Comparison of ENCODE assay signal across 9 cellular contexts in genomic region chr12:116539905-116540482, GRCh38. TPM values are rescaled to one million over a fixed set of nuclear protein-coding genes. Genes with fewer than 3 reads are reported as not detected.
DNase-seq lines count a peak whose midpoint lies in the region; ATAC-seq, FAIRE-seq and TF ChIP-seq lines count a peak whose summit lies in the region.
"Had no signal": no experiment of that assay in that cellular context is flagged by ENCODE, and none has a peak within 500 bp of the region (broad histone marks: within the 10 kb centered on the region; RNA-seq: fewer than 3 reads in every experiment).

No MANE protein-coding gene starts in this region.

- H4K91ac ChIP-seq in H1 (replicated peaks; ENCODE audit: insufficient read length, low read length): no peak overlapping the region

- no peak for FAIRE-seq in H1 (lab: Jason Lieb, UNC)
- FAIRE-seq: TTC549 had no signal

- TF ChIP-seq POLR2A in H1 (IDR thresholded peaks at IDR 0.05; ENCODE audit: control extremely low read depth in 1 of 2, low read depth in 2 of 2, low read length in 2 of 2): no peak

- H3K27me3 Mint-ChIP-seq in nephron progenitor cell (ENCODE audit: low read depth, poor library complexity): peaks cover 2% of the 10 kb centered on the region
- H3K27me3 Mint-ChIP-seq in stimulated activated naive CD8-positive, alpha-beta T cell treated with anti-CD3 and anti-CD28 coated beads, Interleukin-15, amount 100 ng/mL, for 72 hours: no peaks in the 10 kb centered on the region

- WGBS in H1 (ENCODE audit: extremely low coverage in 1 of 2, insufficient coverage in 1 of 2, insufficient read length in 1 of 2, insufficient replicate concordance in 2 of 2, low coverage in 1 of 2, low lambda C conversion rate in 2 of 2, missing lambda C conversion rate in 1 of 2), 2 experiments: 34% methylated on average over 17 of the region's 17 CpGs; no CpG with 5 or more reads in 1 of the 2 experiments

- H2AK5ac ChIP-seq in H1 (ENCODE audit: low read depth, low read length): no peak overlapping the region; the same call in 1 of the 2 replicates

- H2BK12ac ChIP-seq in H1 (ENCODE audit: low read depth, low read length): peak overlapping the region; percentile 5

- H2BK5ac ChIP-seq in H1 (ENCODE audit: low read depth, low read length): 0 out of 2 replicates have a peak overlapping the region, but pooled peaks have one; percentile 6

- POLR2A ChIA-PET in H1 (lab: Charles Lee; ENCODE audit: partially characterized antibody): interaction anchor here (0.7 to 2.2 kb wide), 4 partner anchors 19 to 34 kb away, joined by 3 to 7 read pairs (median 4); partner anchors contain the start of gene MAP1LC3B2

- peak overlapping the region; percentile 62 for H3K4me3 Mint-ChIP-seq in nephron progenitor cell
- no peak overlapping the region for H3K4me3 Mint-ChIP-seq in stimulated activated naive CD8-positive, alpha-beta T cell treated with anti-CD3 and anti-CD28 coated beads, Interleukin-15, amount 100 ng/mL, for 72 hours

- H2BK120ac ChIP-seq in H1 (replicated peaks; ENCODE audit: low read depth, low read length): no peak overlapping the region

- H3K36me3 Mint-ChIP-seq in nephron progenitor cell (ENCODE audit: low read depth): no peaks in the 10 kb centered on the region

- no peaks in the 10 kb centered on the region for H3K79me2 ChIP-seq in H1 (ENCODE audit: control insufficient read depth in 1 of 2, insufficient read depth in 2 of 2, low read length in 2 of 2)

- peak overlapping the region; percentile 55; the same call in 1 of the 2 replicates for H3K18ac ChIP-seq in H1 (ENCODE audit: extremely low read depth, low read length)

- peak overlapping the region in 3 of 4 experiments; percentile 5 to 54 (median 46); a peak in 4 of 7 replicates for H3K9ac ChIP-seq in H1 (replicated peaks in 1 of 4; ENCODE audit: extremely low read depth in 1 of 4, low read depth in 3 of 4, low read length in 3 of 4)

- peak overlapping the region; percentile 45; the same call in 1 of the 2 replicates for H2AFZ ChIP-seq in H1 (ENCODE audit: low read length)

- DNase-seq in DMS 273 (lab: John Stamatoyannopoulos, UW; ENCODE audit: unreplicated experiment): peak; percentile 74
- DNase-seq in NCI-H345 (lab: John Stamatoyannopoulos, UW): peak; percentile 72
- DNase-seq in H1 (ENCODE audit: low read depth in 1 of 2, low spot score in 2 of 2): no peak
- no peak for DNase-seq in nephron progenitor cell
- DNase-seq in stimulated activated CD4-positive, alpha-beta T cell treated with anti-CD3 and anti-CD28 coated beads, Interleukin-2, amount 100 ng/mL, for 24 hours: no peak
- no peak for DNase-seq in stimulated activated naive CD8-positive, alpha-beta T cell treated with anti-CD3 and anti-CD28 coated beads, Interleukin-15, amount 100 ng/mL, for 72 hours

- peak overlapping the region; percentile 98 for H3K27ac Mint-ChIP-seq in nephron progenitor cell
- H3K27ac Mint-ChIP-seq in stimulated activated naive CD8-positive, alpha-beta T cell treated with anti-CD3 and anti-CD28 coated beads, Interleukin-15, amount 100 ng/mL, for 72 hours: no peak overlapping the region

- TF ChIP-seq RAD21 in H1 (IDR thresholded peaks at IDR 0.05 in 1 of 2, conservative IDR thresholded peaks at IDR 0.05 in 1 of 2; ENCODE audit: low read depth in 2 of 2, low read length in 2 of 2): 0 out of 4 replicates have a peak, but pooled peaks have one; percentile 2 to 9

- H3K23ac ChIP-seq in H1 (ENCODE audit: insufficient read length): no peak overlapping the region

- TF ChIP-seq CTCF in H1 (IDR thresholded peaks at IDR 0.05; ENCODE audit: control extremely low read depth in 1 of 3, insufficient read depth in 1 of 3, low read depth in 1 of 3, low read length in 3 of 3) (no peak), nephron progenitor cell (IDR thresholded peaks at IDR 0.05) (no peak)

- H2BK20ac ChIP-seq in H1 (ENCODE audit: low read length): no peak overlapping the region

- no peak for TF ChIP-seq EP300 in H1 (IDR thresholded peaks at IDR 0.05; ENCODE audit: borderline replicate concordance in 1 of 2, low read depth in 2 of 2, low read length in 2 of 2)

- no peaks in the 10 kb centered on the region for H3K36me3 ChIP-seq in H1 (ENCODE audit: control insufficient read depth in 2 of 4, insufficient read depth in 4 of 4, low read length in 3 of 4)

- no peak overlapping the region for H2BK15ac ChIP-seq in H1 (ENCODE audit: low read length)

- ATAC-seq in GM21528 (IDR thresholded peaks at IDR 0.05; ENCODE audit: low FRiP score, unreplicated experiment): no peak
- ATAC-seq in stimulated activated naive CD8-positive, alpha-beta T cell treated with anti-CD3 and anti-CD28 coated beads, Interleukin-15, amount 100 ng/mL, for 72 hours: no peak
- no peak for ATAC-seq in GM21526 (IDR thresholded peaks at IDR 0.05; ENCODE audit: low FRiP score, unreplicated experiment)

- H3K4me3 ChIP-seq in H1 (ENCODE audit: extremely low read depth in 1 of 4, insufficient read depth in 2 of 4, low read depth in 3 of 4, low read length in 4 of 4): peak overlapping the region in 1 of 4 experiments; percentile 41; a peak in 2 of 8 replicates

- H3K9me3 Mint-ChIP-seq in nephron progenitor cell: no peaks in the 10 kb centered on the region
- no peaks in the 10 kb centered on the region for H3K9me3 Mint-ChIP-seq in stimulated activated naive CD8-positive, alpha-beta T cell treated with anti-CD3 and anti-CD28 coated beads, Interleukin-15, amount 100 ng/mL, for 72 hours

- no peaks in the 10 kb centered on the region for H3K9me3 ChIP-seq in H1 (ENCODE audit: insufficient read depth in 2 of 2, low read depth in 1 of 2, low read length in 1 of 2)

- H3K4me1 Mint-ChIP-seq in nephron progenitor cell: peaks cover 80% of the 10 kb centered on the region
- peaks cover 48% of the 10 kb centered on the region for H3K4me1 Mint-ChIP-seq in stimulated activated naive CD8-positive, alpha-beta T cell treated with anti-CD3 and anti-CD28 coated beads, Interleukin-15, amount 100 ng/mL, for 72 hours

- H3K23me2 ChIP-seq in H1 (ENCODE audit: low read depth, low read length): no peaks in the 10 kb centered on the region

- no peak overlapping the region for H3K14ac ChIP-seq in H1 (ENCODE audit: insufficient read length)

- H3K79me1 ChIP-seq in H1 (ENCODE audit: low read depth, low read length): no peaks in the 10 kb centered on the region

- CTCF ChIA-PET in H1 (lab: Charles Lee; ENCODE audit: partially characterized antibody): interaction anchor here (0.6 to 1.1 kb wide), 4 partner anchors 32 to 542 kb away, joined by 3 read pairs; no protein-coding TSS in a partner anchor

- H3K56ac ChIP-seq in H1 (replicated peaks; ENCODE audit: insufficient read length, low read depth, low read length): no peak overlapping the region

- no peak overlapping the region for H3K27ac ChIP-seq in H1 (ENCODE audit: low read depth, low read length)

- H3K27me3 ChIP-seq in H1 (replicated peaks in 1 of 4; ENCODE audit: control insufficient read depth in 3 of 4, extremely low read depth in 1 of 4, insufficient read depth in 3 of 4, low read length in 3 of 4): no peaks in the 10 kb centered on the region

- H3K4me2 ChIP-seq in H1 (ENCODE audit: insufficient read depth in 1 of 2, low read depth in 2 of 2, low read length in 2 of 2): peak overlapping the region; percentile 51 to 60

- peak overlapping the region; percentile 46 for H4K5ac ChIP-seq in H1 (ENCODE audit: insufficient read length, low read depth, low read length)

- H4K20me1 ChIP-seq in H1 (replicated peaks in 1 of 2; ENCODE audit: control insufficient read depth in 1 of 2, insufficient read depth in 2 of 2, low read length in 2 of 2): no peaks in the 10 kb centered on the region

- no peak overlapping the region for H3K4ac ChIP-seq in H1 (replicated peaks; ENCODE audit: insufficient read length, low read depth, low read length)

- H3K4me1 ChIP-seq in H1 (replicated peaks in 1 of 4; ENCODE audit: control insufficient read depth in 3 of 4, insufficient read depth in 4 of 4, low read length in 3 of 4): peaks cover 0 to 17% (median 6%) of the 10 kb centered on the region in 4 experiments; a peak in 5 of 7 replicates

- H4K8ac ChIP-seq in H1 (ENCODE audit: extremely low read depth, insufficient read depth, low read length): no peak overlapping the region

TF ChIP-seq in H1, 55 proteins besides CTCF, POLR2A, EP300 and RAD21 (continues in another document):
- TF ChIP-seq ASH2L (IDR thresholded peaks at IDR 0.05; ENCODE audit: low read length): peak; percentile 55

RNA-seq across cellular contexts. Expression of gene MAP1LC3B2, which starts 19.2 kb away (rescaled TPM):
- 1.3 and 1.5 TPM in 2 replicates for total RNA-seq in H1 (2021; fragmentation: NEBNext Ultra II Directional; extraction: Animal tissue kit (Norgen Biotek cat#: 25700))
- polyA plus RNA-seq in H1 (2011; rRNA removed): 0.39 TPM in 2 replicates
- 0.93 TPM for polyA plus RNA-seq in H1 (2011; cell fraction: cytosol; rRNA removed)
- 2.5 TPM for polyA plus RNA-seq in H1 (2011; cell fraction: nucleus; rRNA removed)
- polyA plus RNA-seq in H1 (2012, experiment 1 of 2): 3.1 to 5.2 TPM (median 3.9 TPM) in 4 replicates
- not detected for polyA plus RNA-seq in H1 (2012, experiment 2 of 2)
- polyA plus RNA-seq in H1 (2013, experiment 1 of 2): 0.28 TPM
- polyA plus RNA-seq in H1 (2013, experiment 2 of 2): 0.22 TPM
- polyA minus RNA-seq in H1 (2011; rRNA and poly(A)+ RNA removed): 0.73 and 2.6 TPM in 2 replicates
- polyA minus RNA-seq in H1 (2011; cell fraction: cytosol; rRNA and poly(A)+ RNA removed): not detected
- 2.1 TPM for polyA minus RNA-seq in H1 (2011; cell fraction: nucleus; rRNA and poly(A)+ RNA removed)

Comparison
In these comparisons a context has a peak if more than half of its experiments do, and no peak if none do; other contexts are left out.
1. DNase-seq: peak in DMS 273 (single experiment) and NCI-H345 (single experiment); none in H1 (0 of 2), nephron progenitor cell (single experiment), stimulated activated CD4-positive, alpha-beta T cell treated with anti-CD3 and anti-CD28 coated beads, Interleukin-2, amount 100 ng/mL, for 24 hours (0 of 2) and stimulated activated naive CD8-positive, alpha-beta T cell treated with anti-CD3 and anti-CD28 coated beads, Interleukin-15, amount 100 ng/mL, for 72 hours (0 of 2).